ENCODE assay signal across 24 cellular contexts in the genomic region with DNA sequence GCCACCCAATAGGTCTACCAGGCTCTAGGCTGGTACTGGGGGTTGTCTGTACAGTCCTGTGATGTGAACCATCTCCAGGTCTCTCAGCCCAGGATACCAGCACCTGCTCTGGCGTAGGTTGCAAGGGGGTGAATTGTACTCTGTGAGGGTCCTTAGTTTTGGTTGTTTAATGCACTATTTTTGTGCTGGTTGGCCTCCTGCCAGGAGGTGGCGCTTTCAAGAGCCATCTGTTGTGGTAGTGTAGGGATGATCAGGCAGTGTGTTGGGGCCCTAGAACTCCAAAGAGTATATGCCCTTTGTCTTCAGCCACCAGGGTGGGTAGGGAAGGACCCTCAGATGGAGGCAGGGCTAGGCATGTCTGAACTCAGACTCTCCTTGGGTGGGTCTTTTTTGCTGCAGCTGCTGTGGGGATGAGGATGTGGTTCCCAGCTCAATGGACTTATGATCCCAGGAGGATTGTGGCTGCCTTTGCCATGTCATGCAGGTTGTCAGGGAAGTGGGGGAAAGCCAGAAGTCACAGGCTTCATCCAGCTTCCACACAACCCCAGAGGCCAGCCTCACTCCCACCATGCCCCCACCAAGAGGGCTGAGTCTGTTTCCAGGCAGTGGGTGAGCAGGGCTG.
"Had no signal": no experiment of that assay in that cellular context is flagged by ENCODE, and none has a peak within 500 bp of the region (broad histone marks: within the 10 kb centered on the region; RNA-seq: fewer than 3 reads in every experiment).

No MANE protein-coding gene starts in this region.

- H3K4me3 ChIP-seq: lower lobe of right lung, sigmoid colon, smooth muscle cell, transverse colon had no signal

- H3K27ac ChIP-seq: lower lobe of right lung, sigmoid colon, transverse colon had no signal

- H3K27me3 ChIP-seq: sigmoid colon, transverse colon had no signal

- H3K9me3 ChIP-seq: lower lobe of right lung had no signal

- H3K4me2 ChIP-seq: smooth muscle cell had no signal

- H3K36me3 ChIP-seq: lower lobe of right lung, sigmoid colon, transverse colon had no signal

- H3K4me1 ChIP-seq: lower lobe of right lung, sigmoid colon, transverse colon had no signal

- DNase-seq: activated B cell treated with CpG ODN at 0.5 μM for 24 hours; activated CD4-positive, alpha-beta T cell treated with anti-CD3 and anti-CD28 coated beads for 36 hours; activated CD4-positive, alpha-beta T cell treated with anti-CD3 and anti-CD28 coated beads, Interleukin-2, amount 50 U/mL, for 4 hours; activated CD8-positive, alpha-beta memory T cell treated with anti-CD3 and anti-CD28 coated beads, Interleukin-2, amount 50 U/mL, for 48 hours; activated naive CD4-positive, alpha-beta T cell treated with anti-CD3 and anti-CD28 coated beads for 36 hours; activated naive CD8-positive, alpha-beta T cell treated with anti-CD3 and anti-CD28 coated beads, Interleukin-2, amount 10 ng/mL, durations not matched to agents 7 days and 5 days; activated T-cell treated with anti-CD3 and anti-CD28 coated beads, Interleukin-2, amount 50 U/mL, for 4 hours; amygdala; cortex of kidney; erythroblast; foreskin fibroblast; kidney; lower lobe of right lung; mesendoderm; naive thymus-derived CD4-positive, alpha-beta T cell; retina; sigmoid colon; stimulated activated CD4-positive, alpha-beta T cell treated with anti-CD3 and anti-CD28 coated beads, Interleukin-2, amount 100 ng/mL, for 48 hours; stimulated activated CD8-positive, alpha-beta memory T cell treated with anti-CD3 and anti-CD28 coated beads, Interleukin-4, amount 100 ng/mL, for 48 hours; stimulated activated naive B cell treated with anti-CD40 and anti-IgM and Interleukin-4, amounts not matched to agents 10 μg/mL and 1 μg/mL and 100 μg/mL, for 72 hours; transverse colon had no signal

- FAIRE-seq: endometrium, kidney, urothelium cell line had no signal
